In genomic region chr13:44219808-44220544, GRCh38 we compare ENCODE assay signal across 12 cellular contexts.
DNase-seq lines count a peak whose midpoint lies in the region; ATAC-seq, FAIRE-seq and TF ChIP-seq lines count a peak whose summit lies in the region.
"Had no signal": no experiment of that assay in that cellular context is flagged by ENCODE, and none has a peak within 500 bp of the region (broad histone marks: within the 10 kb centered on the region; RNA-seq: fewer than 3 reads in every experiment).

No MANE protein-coding gene starts in this region.

- H3K9me3 ChIP-seq in ascending aorta (no peaks in the 10 kb centered on the region), hepatocyte (ENCODE audit: low read depth) (no peaks in the 10 kb centered on the region), Karpas-422 (ENCODE audit: low read length) (no peaks in the 10 kb centered on the region)

- H4K20me1 ChIP-seq in hepatocyte (ENCODE audit: insufficient read depth, poor library complexity, severe bottlenecking) (no peaks in the 10 kb centered on the region), Karpas-422 (ENCODE audit: insufficient read depth, low read depth, low read length) (no peaks in the 10 kb centered on the region)

- H3K36me3 ChIP-seq in ascending aorta (no peaks in the 10 kb centered on the region), hepatocyte (replicated peaks; ENCODE audit: insufficient read depth, low read depth) (no peaks in the 10 kb centered on the region), Karpas-422 (ENCODE audit: insufficient read depth, low read length) (no peaks in the 10 kb centered on the region)

- TF ChIP-seq POLR2A in H54 (IDR thresholded peaks at IDR 0.05; ENCODE audit: low read depth, low read length) = no peak

- FAIRE-seq in H54 (lab: Jason Lieb, UNC) = no peak

- H3K4me2 ChIP-seq in hepatocyte (no peak overlapping the region), Karpas-422 (ENCODE audit: low read depth, low read length, poor library complexity, severe bottlenecking) (no peak overlapping the region)
- H3K4me2 ChIP-seq: KMS-11 had no signal

- no peak overlapping the region for H3K4me3 ChIP-seq in ascending aorta
- H3K4me3 ChIP-seq in hepatocyte = no peak overlapping the region
- no peak overlapping the region for H3K4me3 ChIP-seq in Karpas-422 (ENCODE audit: low read length)

- H2AFZ ChIP-seq in hepatocyte = no peak overlapping the region
- no peak overlapping the region for H2AFZ ChIP-seq in Karpas-422 (ENCODE audit: low read length)

- H3K36me3 Mint-ChIP-seq in activated naive CD4-positive, alpha-beta T cell treated with anti-CD3 and anti-CD28 coated beads, Interleukin-2, amount 50 U/mL, for 72 hours = no peaks in the 10 kb centered on the region

- intact Hi-C loops in ascending aorta (cut with DNase I) = loop anchor here (1.0 to 10.0 kb wide), 7 partner anchors 17 to 705 kb away; no protein-coding TSS in a partner anchor

- H3K27me3 ChIP-seq in ascending aorta = no peaks in the 10 kb centered on the region
- H3K27me3 ChIP-seq in hepatocyte = no peaks in the 10 kb centered on the region
- no peaks in the 10 kb centered on the region for H3K27me3 ChIP-seq in Karpas-422 (ENCODE audit: low read length)

- WGBS in hepatocyte (ENCODE audit: low lambda C conversion rate, missing lambda C conversion rate) = 88% methylated on average over 11 of the region's 11 CpGs

- peaks cover 15 to 43% of the 10 kb centered on the region in 2 donors for H3K4me1 ChIP-seq in ascending aorta
- H3K4me1 ChIP-seq in hepatocyte (ENCODE audit: insufficient read depth) = peaks cover 39% of the 10 kb centered on the region
- no peaks in the 10 kb centered on the region for H3K4me1 ChIP-seq in Karpas-422 (ENCODE audit: low read length)

- H3K9ac ChIP-seq in Karpas-422 (ENCODE audit: low read length) = no peak overlapping the region
- H3K9ac ChIP-seq: KMS-11 had no signal

- H3K9me3 Mint-ChIP-seq in activated naive CD4-positive, alpha-beta T cell treated with anti-CD3 and anti-CD28 coated beads, Interleukin-2, amount 50 U/mL, for 72 hours = no peaks in the 10 kb centered on the region
- H3K9me3 Mint-ChIP-seq: neural crest cell had no signal

- ATAC-seq in HG03039 (IDR thresholded peaks at IDR 0.05; ENCODE audit: unreplicated experiment) = no peak
- no peak for ATAC-seq in activated naive CD4-positive, alpha-beta T cell treated with anti-CD3 and anti-CD28 coated beads, Interleukin-2, amount 50 U/mL, for 72 hours

- no peak overlapping the region for H3K27ac Mint-ChIP-seq in activated naive CD4-positive, alpha-beta T cell treated with anti-CD3 and anti-CD28 coated beads, Interleukin-2, amount 50 U/mL, for 72 hours

- no peak for TF ChIP-seq CTCF in ascending aorta (IDR thresholded peaks at IDR 0.05)
- TF ChIP-seq CTCF in hepatocyte (IDR thresholded peaks at IDR 0.05; ENCODE audit: poor library complexity) = no peak

- no peaks in the 10 kb centered on the region for H3K9me2 ChIP-seq in hepatocyte (replicated peaks; ENCODE audit: insufficient read depth)
- no peaks in the 10 kb centered on the region for H3K9me2 ChIP-seq in Karpas-422 (replicated peaks; ENCODE audit: insufficient read depth, low read length)

- H3K79me2 ChIP-seq in hepatocyte (no peaks in the 10 kb centered on the region), Karpas-422 (ENCODE audit: low read length) (no peaks in the 10 kb centered on the region)

- DNase-seq in H54 (ENCODE audit: insufficient read length, low spot score) = peak; percentile 14
- no peak for DNase-seq in ascending aorta (ENCODE audit: low spot score in 2 of 2)
- no peak for DNase-seq in hepatocyte (ENCODE audit: low spot score)
- DNase-seq in substantia nigra (lab: John Stamatoyannopoulos, UW) = no peak
- no peak for DNase-seq in Karpas-422
- DNase-seq in islet precursor cell = no peak
- no peak for DNase-seq in activated naive CD4-positive, alpha-beta T cell treated with anti-CD3 and anti-CD28 coated beads, Interleukin-2, amount 50 U/mL, for 72 hours (ENCODE audit: low spot score in 2 of 2)
- DNase-seq: NCI-H748 treated with DMSO at 0.1 percent for 48 hours; stimulated activated CD4-positive, alpha-beta T cell treated with anti-CD3 and anti-CD28 coated beads, Interleukin-4, amount 100 ng/mL, for 24 hours had no signal

- H3K27ac ChIP-seq in ascending aorta (peak overlapping the region; percentile 68 to 78), hepatocyte (peak overlapping the region; percentile 20), substantia nigra (ENCODE audit: low read depth, low read length, poor library complexity, severe bottlenecking) (peak overlapping the region; percentile 32), Karpas-422 (ENCODE audit: low read length) (no peak overlapping the region)
- H3K27ac ChIP-seq: KMS-11 had no signal
